ENCODE assay signal across 10 cellular contexts in genomic region chr3:182258538-182259177, GRCh38.
DNase-seq lines count a peak whose midpoint lies in the region; ATAC-seq, FAIRE-seq and TF ChIP-seq lines count a peak whose summit lies in the region.
"Had no signal": no experiment of that assay in that cellular context is flagged by ENCODE, and none has a peak within 500 bp of the region (broad histone marks: within the 10 kb centered on the region; RNA-seq: fewer than 3 reads in every experiment).

No MANE protein-coding gene starts in this region.

- H3K36me3 ChIP-seq in HepG2 (replicated peaks in 1 of 2; ENCODE audit: control insufficient read depth in 1 of 2, insufficient read depth in 2 of 2, low read length in 2 of 2), result no peaks in the 10 kb centered on the region
- H3K36me3 ChIP-seq: SJSA1 had no signal

- no peak overlapping the region for H2AFZ ChIP-seq in HepG2 (ENCODE audit: low read length)

- in situ Hi-C loops in GM13976 (cut with MboI; ENCODE audit: low sequenced_read_pairs, unreplicated experiment) (loop anchor here (25.0 kb wide), 1 partner anchor 546 kb away; the partner anchor contains the start of gene SOX2), HepG2 (cut with HindIII; ENCODE audit: extremely low pct_ligation_motif_present, low pct_unique_long_range_greater_than_20kb) (loop anchor here (5.0 to 10.0 kb wide), 2 partner anchors 304 to 551 kb away; no protein-coding TSS in a partner anchor)

- H3K27ac ChIP-seq in HepG2 (ENCODE audit: extremely low read length, insufficient read depth, low read length), result no peak overlapping the region
- H3K27ac ChIP-seq: SJSA1 had no signal

- H3K4me1 Mint-ChIP-seq in CD14-positive monocyte, result no peaks in the 10 kb centered on the region

- no peaks in the 10 kb centered on the region for H3K36me3 Mint-ChIP-seq in CD14-positive monocyte

- H3K27ac Mint-ChIP-seq in CD14-positive monocyte, result no peak overlapping the region

- no peaks in the 10 kb centered on the region for H3K9me3 ChIP-seq in HepG2 (ENCODE audit: low read length)
- H3K9me3 ChIP-seq: mucosa of descending colon, SJSA1 had no signal

- DNase-seq in GM13976 (ENCODE audit: low spot score), result peak; percentile 32
- DNase-seq in NCI-H1694 treated with DMSO at 0.1 percent for 48 hours (lab: John Stamatoyannopoulos, UW), result peak; percentile 57
- peak; percentile 82 for DNase-seq in astrocyte of the hippocampus (ENCODE audit: low read depth, low spot score)
- peak; percentile 45 for DNase-seq in HepG2 (ENCODE audit: low spot score)
- no peak for DNase-seq in retina
- no peak for DNase-seq in CD14-positive monocyte (ENCODE audit: low spot score)

- POLR2A ChIA-PET in HepG2 (lab: Yijun Ruan, JAX), result no interaction called here

- H3K27me3 Mint-ChIP-seq in CD14-positive monocyte (ENCODE audit: low read depth in 3 of 3), result peaks cover 5 to 23% (median 6%) of the 10 kb centered on the region in 3 donors

- no peak overlapping the region for H3K4me3 ChIP-seq in HepG2 (replicated peaks in 1 of 3; ENCODE audit: insufficient read depth in 1 of 3, low read depth in 2 of 3, low read length in 3 of 3)
- H3K4me3 ChIP-seq: mucosa of descending colon, SJSA1 had no signal

- H3K9ac ChIP-seq in HepG2 (ENCODE audit: insufficient read depth, low read depth, low read length), result no peak overlapping the region

- BruUV-seq in HepG2 (replicated peaks; lab: Mats Ljungman, UMichigan), result no TSS peak

- peak; percentile 47 for FAIRE-seq in HepG2 (lab: Jason Lieb, UNC)

- ATAC-seq in HepG2, result peak; percentile 63
- no peak for ATAC-seq in HG03442 (IDR thresholded peaks at IDR 0.05; ENCODE audit: unreplicated experiment)
- ATAC-seq in GM19397 (IDR thresholded peaks at IDR 0.05; ENCODE audit: unreplicated experiment), result no peak

- TF ChIP-seq CTCF in GM13976 (IDR thresholded peaks at IDR 0.05; ENCODE audit: borderline replicate concordance, control extremely low read depth, extremely low read depth, insufficient read depth, missing control alignments), result peak; percentile 27
- TF ChIP-seq CTCF in HepG2 (CRISPR knock-in tag; IDR thresholded peaks at IDR 0.05), result peak; percentile 80
- TF ChIP-seq CTCF in CD14-positive monocyte (IDR thresholded peaks at IDR 0.05), result no peak

- H3K9me3 Mint-ChIP-seq in CD14-positive monocyte, result no peaks in the 10 kb centered on the region

- TF ChIP-seq EP300 in HepG2 (IDR thresholded peaks at IDR 0.05; ENCODE audit: low read depth in 2 of 2, low read length in 2 of 2), result no peak
- no peak for TF ChIP-seq EP300 in HepG2 (CRISPR knock-in tag; IDR thresholded peaks at IDR 0.05; ENCODE audit: borderline replicate concordance)

- no peak overlapping the region for H3K4me2 ChIP-seq in HepG2 (ENCODE audit: low read depth, low read length)

- TF ChIP-seq POLR2A in HepG2 (IDR thresholded peaks at IDR 0.05; ENCODE audit: insufficient read depth in 1 of 2, low read depth in 2 of 2, low read length in 2 of 2), result no peak

- no peak overlapping the region for H3K4me3 Mint-ChIP-seq in CD14-positive monocyte

- no peaks in the 10 kb centered on the region for H3K4me1 ChIP-seq in HepG2 (ENCODE audit: insufficient read depth, low read length)
- H3K4me1 ChIP-seq: SJSA1 had no signal

- 0 out of 5 replicates have a peak, but pooled peaks cover 0 to 3% of the 10 kb centered on the region in 2 experiments for H3K27me3 ChIP-seq in HepG2 (ENCODE audit: control insufficient read depth in 1 of 2, insufficient read depth in 2 of 2, low read length in 2 of 2)
- H3K27me3 ChIP-seq: SJSA1 had no signal

- H3K79me2 ChIP-seq in HepG2 (ENCODE audit: insufficient read depth, low read length), result no peaks in the 10 kb centered on the region

- peak; percentile 67 for TF ChIP-seq RAD21 in HepG2 (CRISPR knock-in tag; IDR thresholded peaks at IDR 0.05)

- CTCF ChIA-PET in HepG2 (lab: Yijun Ruan, JAX; ENCODE audit: low intra/inter-chr PET ratio, low total read pairs), result interaction anchor here (1.1 to 3.2 kb wide), 3 partner anchors 311 to 549 kb away, joined by 3 to 23 read pairs (median 5); partner anchors contain the start of gene SOX2

- intact Hi-C loops in HepG2 (cut with micrococcal nuclease; ENCODE audit: unreplicated experiment) (loop anchor here (1.0 to 5.0 kb wide), 4 partner anchors 310 to 549 kb away; no protein-coding TSS in a partner anchor), CD14-positive monocyte (cut with micrococcal nuclease) (no loop called here)

- H4K20me1 ChIP-seq in HepG2 (ENCODE audit: insufficient read depth, low read length), result no peaks in the 10 kb centered on the region

- WGBS in HepG2 (ENCODE audit: low lambda C conversion rate), result 3% methylated on average over 3 of the region's 3 CpGs

TF ChIP-seq in HepG2, 621 proteins besides CTCF, POLR2A, EP300 and RAD21:
- no peak for TF ChIP-seq TAF15 (IDR thresholded peaks at IDR 0.05; ENCODE audit: low read depth, low read length, poor library complexity, severe bottlenecking)
- TF ChIP-seq SMC3 (IDR thresholded peaks at IDR 0.05; ENCODE audit: low read length), result peak; percentile 79
- TF ChIP-seq STAG1 (CRISPR knock-in tag; IDR thresholded peaks at IDR 0.05), result peak; percentile 90
- TF ChIP-seq HNRNPL (IDR thresholded peaks at IDR 0.05; ENCODE audit: low read depth, low read length), result no peak
- TF ChIP-seq NR2F6 (IDR thresholded peaks at IDR 0.05), result no peak
- TF ChIP-seq NR2F6 (CRISPR knock-in tag; IDR thresholded peaks at IDR 0.05), result no peak

Comparison
In these comparisons a context has a peak if more than half of its experiments do, and no peak if none do; other contexts are left out.
1. DNase-seq: peak in GM13976 (single experiment), NCI-H1694 treated with DMSO at 0.1 percent for 48 hours (single experiment), astrocyte of the hippocampus (single experiment) and HepG2 (single experiment); none in retina (single experiment) and CD14-positive monocyte (single experiment).